ENCODE assay signal across 8 cellular contexts in genomic region chr2:153163055-153163454, GRCh38.
DNase-seq lines count a peak whose midpoint lies in the region; ATAC-seq and TF ChIP-seq lines count a peak whose summit lies in the region.

No MANE protein-coding gene starts in this region.

- DNase-seq in GDM1 (lab: John Stamatoyannopoulos, UW), result peak; percentile 10
- DNase-seq in OCI-M1 (lab: John Stamatoyannopoulos, UW), result peak; percentile 64
- no peak for DNase-seq in glutamatergic neuron
- no peak for DNase-seq in cortex of kidney (lab: John Stamatoyannopoulos, UW)

- H3K4me1 Mint-ChIP-seq in glutamatergic neuron (ENCODE audit: low read depth, unreplicated experiment), result no peaks in the 10 kb centered on the region

- H3K27ac Mint-ChIP-seq in glutamatergic neuron (ENCODE audit: unreplicated experiment), result no peak overlapping the region

- H3K9me3 Mint-ChIP-seq in glutamatergic neuron (ENCODE audit: unreplicated experiment), result no peaks in the 10 kb centered on the region

- H3K27me3 Mint-ChIP-seq in glutamatergic neuron (ENCODE audit: unreplicated experiment), result no peaks in the 10 kb centered on the region

- TF ChIP-seq CTCF in glutamatergic neuron (IDR thresholded peaks at IDR 0.05; ENCODE audit: partially characterized antibody, unreplicated experiment), result peak; percentile 80

- no peaks in the 10 kb centered on the region for H3K36me3 Mint-ChIP-seq in glutamatergic neuron (ENCODE audit: unreplicated experiment)

- ATAC-seq in HG03565 (IDR thresholded peaks at IDR 0.05; ENCODE audit: unreplicated experiment), result peak; percentile 54
- ATAC-seq in GM18909 (IDR thresholded peaks at IDR 0.05; ENCODE audit: poor library complexity, unreplicated experiment), result no peak
- no peak for ATAC-seq in GM18519 (IDR thresholded peaks at IDR 0.05; ENCODE audit: low FRiP score, unreplicated experiment)
- no peak for ATAC-seq in HG02642 (IDR thresholded peaks at IDR 0.05; ENCODE audit: poor library complexity, unreplicated experiment)

- H3K4me3 Mint-ChIP-seq in glutamatergic neuron (ENCODE audit: unreplicated experiment), result no peak overlapping the region

Comparison
In these comparisons a context has a peak if more than half of its experiments do, and no peak if none do; other contexts are left out.
1. DNase-seq: peak in GDM1 (single experiment) and OCI-M1 (single experiment); none in glutamatergic neuron (single experiment) and cortex of kidney (single experiment).